ENCODE assay signal across 10 cellular contexts in the genomic region with DNA sequence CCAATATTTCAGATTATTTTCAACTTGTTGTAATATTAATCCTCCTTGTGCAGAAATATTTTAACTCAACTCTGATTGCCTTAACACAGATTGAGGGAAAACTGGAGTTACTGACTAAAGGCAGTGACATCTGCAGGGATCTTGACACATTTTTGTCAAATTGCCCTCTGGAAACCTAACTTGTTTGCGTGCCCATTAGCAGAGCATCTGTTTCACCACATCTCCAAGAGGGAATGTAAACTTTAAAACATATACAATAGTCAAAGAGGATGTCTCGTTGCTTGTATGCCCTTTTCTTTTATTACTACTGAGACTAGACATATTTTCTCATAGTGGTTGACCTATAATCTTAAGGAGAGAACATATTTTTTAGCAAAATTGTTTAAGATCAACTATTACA.
"Had no signal": no experiment of that assay in that cellular context is flagged by ENCODE, and none has a peak within 500 bp of the region (broad histone marks: within the 10 kb centered on the region; RNA-seq: fewer than 3 reads in every experiment).

No MANE protein-coding gene starts in this region.

- ATAC-seq: activated CD8-positive, alpha-beta T cell treated with anti-CD3 and anti-CD28 coated beads, Interleukin-2, amount 10 ng/mL, durations not matched to agents 7 days and 5 days; left ventricle myocardium superior; pancreas; stimulated activated naive CD8-positive, alpha-beta T cell treated with anti-CD3 and anti-CD28 coated beads, Interleukin-15, Interleukin-2, amounts not matched to agents 100 U/mL and 50 U/mL, for 24 hours had no signal

- H3K36me3 ChIP-seq: neural progenitor cell, pancreas had no signal

- H3K9ac ChIP-seq: neural progenitor cell had no signal

- H3K4me1 ChIP-seq: neural progenitor cell had no signal

- H3K27me3 ChIP-seq: neural progenitor cell, pancreas had no signal

- H3K9me3 ChIP-seq: pancreas had no signal

- H3K4me2 ChIP-seq: neural progenitor cell had no signal

- H3K27ac ChIP-seq: neural progenitor cell had no signal

- H2AFZ ChIP-seq: neural progenitor cell had no signal

- H3K4me3 ChIP-seq: neural progenitor cell, pancreas had no signal

- DNase-seq: activated CD8-positive, alpha-beta memory T cell treated with anti-CD3 and anti-CD28 coated beads, Interleukin-2, amount 50 U/mL, for 48 hours; activated CD8-positive, alpha-beta T cell treated with anti-CD3 and anti-CD28 coated beads, Interleukin-2, amount 10 ng/mL, durations not matched to agents 7 days and 5 days; activated naive CD8-positive, alpha-beta T cell treated with anti-CD3 and anti-CD28 coated beads, Interleukin-2, amount 10 ng/mL, durations not matched to agents 7 days and 5 days; anterior cingulate cortex; left ventricle myocardium superior; pancreas; stimulated activated CD4-positive, alpha-beta T cell treated with anti-CD3 and anti-CD28 coated beads, Interleukin-4, amount 100 ng/mL, for 1 hour; stimulated activated CD8-positive, alpha-beta memory T cell treated with anti-CD3 and anti-CD28 coated beads, Interleukin-4, amount 100 ng/mL, for 48 hours; stimulated activated naive CD8-positive, alpha-beta T cell treated with anti-CD3 and anti-CD28 coated beads, Interleukin-15, Interleukin-2, amounts not matched to agents 100 U/mL and 50 U/mL, for 24 hours had no signal
